In the genomic region with DNA sequence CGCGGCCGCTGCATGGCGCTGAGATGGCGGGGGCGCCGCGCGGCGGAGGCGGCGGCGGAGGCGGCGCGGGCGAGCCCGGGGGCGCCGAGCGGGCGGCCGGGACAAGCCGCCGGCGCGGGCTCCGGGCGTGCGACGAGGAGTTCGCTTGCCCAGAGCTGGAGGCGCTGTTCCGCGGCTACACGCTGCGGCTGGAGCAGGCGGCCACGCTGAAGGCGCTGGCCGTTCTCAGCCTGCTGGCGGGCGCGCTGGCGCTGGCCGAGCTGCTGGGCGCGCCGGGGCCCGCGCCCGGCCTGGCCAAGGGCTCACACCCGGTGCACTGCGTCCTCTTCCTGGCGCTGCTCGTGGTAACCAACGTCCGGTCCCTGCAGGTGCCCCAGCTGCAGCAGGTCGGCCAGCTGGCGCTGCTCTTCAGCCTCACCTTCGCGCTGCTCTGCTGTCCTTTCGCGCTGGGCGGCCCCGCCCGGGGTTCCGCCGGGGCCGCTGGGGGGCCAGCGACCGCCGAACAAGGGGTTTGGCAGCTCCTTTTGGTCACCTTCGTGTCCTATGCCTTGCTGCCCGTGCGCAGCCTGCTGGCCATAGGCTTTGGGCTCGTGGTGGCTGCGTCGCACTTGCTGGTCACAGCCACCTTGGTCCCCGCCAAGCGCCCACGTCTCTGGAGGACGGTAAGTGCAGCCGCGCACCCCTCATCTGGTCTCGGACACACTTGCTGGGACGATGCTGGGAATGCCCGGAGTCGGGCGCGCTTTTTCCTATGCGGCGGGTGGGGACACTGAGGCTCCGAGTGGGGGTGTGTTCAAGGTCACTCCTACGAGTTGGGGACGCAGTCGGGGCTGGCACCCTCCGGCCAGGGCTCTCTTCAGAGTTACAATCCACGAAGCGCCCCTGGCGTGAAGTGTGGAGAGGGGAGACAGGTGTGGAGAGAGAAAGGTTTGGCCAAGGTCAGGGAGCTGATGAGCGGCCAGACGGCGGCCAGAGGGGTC, we compare ENCODE assay signal across 8 cellular contexts. TPM values are rescaled to one million over a fixed set of nuclear protein-coding genes. Genes with fewer than 3 reads are reported as not detected.
DNase-seq lines count a peak whose midpoint lies in the region; ATAC-seq and TF ChIP-seq lines count a peak whose summit lies in the region.

No MANE protein-coding gene starts in this region.

- peak overlapping the region; percentile 50 for H3K4me3 Mint-ChIP-seq in activated B cell treated with CpG ODN at 0.5 μM for 24 hours

- ATAC-seq in activated B cell treated with CpG ODN at 0.5 μM for 24 hours (ENCODE audit: low read depth) (no peak), sciatic nerve (peak; percentile 48), GM21786 (IDR thresholded peaks at IDR 0.05; ENCODE audit: unreplicated experiment) (no peak)

- no peak overlapping the region for H3K27ac ChIP-seq in cardiac muscle cell

- no peaks in the 10 kb centered on the region for H3K9me3 ChIP-seq in cardiac muscle cell (ENCODE audit: low read depth)

- POLR2A ChIA-PET in activated B cell treated with CpG ODN at 0.5 μM for 24 hours (lab: Charles Lee) = no interaction called here

- peak; percentile 55 for DNase-seq in NCI-H2227 (lab: John Stamatoyannopoulos, UW; ENCODE audit: unreplicated experiment)
- DNase-seq in NCI-H2227 treated with DMSO at 0.1 percent for 48 hours (lab: John Stamatoyannopoulos, UW) = no peak
- peak; percentile 15 for DNase-seq in HPDE6-E6E7 (ENCODE audit: extremely low spot score)
- no peak for DNase-seq in activated B cell treated with CpG ODN at 0.5 μM for 24 hours
- peak; percentile 63 to 88 for DNase-seq in cardiac muscle cell (ENCODE audit: low read depth in 1 of 2, low spot score in 1 of 2)
- DNase-seq in sciatic nerve (ENCODE audit: low spot score) = no peak
- DNase-seq in nucleus accumbens (lab: John Stamatoyannopoulos, UW) = no peak

- H3K36me3 ChIP-seq in cardiac muscle cell = no peaks in the 10 kb centered on the region

- peaks cover 8% of the 10 kb centered on the region for H3K4me1 Mint-ChIP-seq in activated B cell treated with CpG ODN at 0.5 μM for 24 hours

- no peak overlapping the region for H3K27ac Mint-ChIP-seq in activated B cell treated with CpG ODN at 0.5 μM for 24 hours

- CTCF ChIA-PET in activated B cell treated with CpG ODN at 0.5 μM for 24 hours (lab: Charles Lee) = no interaction called here

- TF ChIP-seq CTCF in activated B cell treated with CpG ODN at 0.5 μM for 24 hours (IDR thresholded peaks at IDR 0.05) (no peak), cardiac muscle cell (IDR thresholded peaks at IDR 0.05; ENCODE audit: low read depth, low read length) (no peak)

- peak overlapping the region; percentile 92 for H3K4me3 ChIP-seq in cardiac muscle cell

- peaks cover 30% of the 10 kb centered on the region for H3K27me3 Mint-ChIP-seq in activated B cell treated with CpG ODN at 0.5 μM for 24 hours

- intact Hi-C loops in activated B cell treated with CpG ODN at 0.5 μM for 24 hours (cut with micrococcal nuclease) = no loop called here
- intact Hi-C loops in sciatic nerve (cut with DNase I) = no loop called here

- H3K27me3 ChIP-seq in cardiac muscle cell = peaks cover 33% of the 10 kb centered on the region

- H3K9me3 Mint-ChIP-seq in activated B cell treated with CpG ODN at 0.5 μM for 24 hours = no peaks in the 10 kb centered on the region

- peaks cover 14% of the 10 kb centered on the region for H3K4me1 ChIP-seq in cardiac muscle cell (ENCODE audit: low read depth)

- no peaks in the 10 kb centered on the region for H3K36me3 Mint-ChIP-seq in activated B cell treated with CpG ODN at 0.5 μM for 24 hours (ENCODE audit: low read depth)

RNA-seq across cellular contexts. Expression of gene ADCY1, which starts 0.6 kb away (rescaled TPM):
- total RNA-seq in activated B cell treated with CpG ODN at 0.5 μM for 24 hours (0.10 TPM in 1 of 2 replicates, not detected in the other), cardiac muscle cell (12.6 and 22.9 TPM in 2 replicates), sciatic nerve (5.5 TPM)
- 15.6 and 21.2 TPM in 2 replicates for polyA plus RNA-seq in cardiac muscle cell

Comparison
In these comparisons a context has a peak if more than half of its experiments do, and no peak if none do; other contexts are left out.
1. DNase-seq: peak in NCI-H2227 (single experiment), HPDE6-E6E7 (single experiment) and cardiac muscle cell (2 of 2); none in NCI-H2227 treated with DMSO at 0.1 percent for 48 hours (single experiment), activated B cell treated with CpG ODN at 0.5 μM for 24 hours (single experiment), sciatic nerve (single experiment) and nucleus accumbens (0 of 56).